11 cellular contexts compared by ENCODE assay signal in genomic region chr6:108714012-108714773, GRCh38.
A peak's percentile ranks its signal among the peaks of the same experiment; 100 is the strongest.
DNase-seq lines count a peak whose midpoint lies in the region; ATAC-seq, FAIRE-seq and TF ChIP-seq lines count a peak whose summit lies in the region.
"Had no signal": no experiment of that assay in that cellular context is flagged by ENCODE, and none has a peak within 500 bp of the region (broad histone marks: within the 10 kb centered on the region; RNA-seq: fewer than 3 reads in every experiment).

No MANE protein-coding gene starts in this region.

- ATAC-seq in Right ventricle myocardium inferior, result peak; percentile 80
- ATAC-seq in GM21737 (IDR thresholded peaks at IDR 0.05; ENCODE audit: unreplicated experiment), result no peak

- FAIRE-seq in bronchial epithelial cell (lab: Jason Lieb, UNC), result no peak
- FAIRE-seq: RCC 7860 had no signal

- H3K36me3 ChIP-seq in bronchial epithelial cell (ENCODE audit: control insufficient read depth, insufficient read depth, low read length), result no peaks in the 10 kb centered on the region
- H3K36me3 ChIP-seq: HAP-1 had no signal

- peaks cover 1% of the 10 kb centered on the region for H3K27me3 ChIP-seq in bronchial epithelial cell (ENCODE audit: control insufficient read depth, insufficient read depth, low read length)

- no peak overlapping the region for H3K4me3 ChIP-seq in bronchial epithelial cell (ENCODE audit: low read depth, low read length)
- H3K4me3 ChIP-seq: HAP-1 had no signal

- in situ Hi-C loops in ACHN (cut with HindIII; ENCODE audit: low pct_ligation_motif_present, low pct_unique_long_range_greater_than_20kb, low sequenced_read_pairs), result no loop called here

- DNase-seq in Right ventricle myocardium inferior (ENCODE audit: missing footprints) (no peak), cardiac septum (ENCODE audit: low spot score) (no peak), bronchial epithelial cell (ENCODE audit: low read depth) (peak; percentile 33), kidney tubule cell (ENCODE audit: low spot score) (peak; percentile 53), ACHN (no peak), RPMI8226 (no peak), head of caudate nucleus (no peak)
- DNase-seq: effector CD4-positive, alpha-beta T cell had no signal

- intact Hi-C loops in Right ventricle myocardium inferior (cut with DNase I), result no loop called here
- intact Hi-C loops in cardiac septum (cut with DNase I), result no loop called here
- intact Hi-C loops in head of caudate nucleus (cut with DNase I), result no loop called here

- no peak for TF ChIP-seq CTCF in bronchial epithelial cell (IDR thresholded peaks at IDR 0.05; ENCODE audit: insufficient read depth, low read length, severe bottlenecking)

Comparison
In these comparisons a context has a peak if more than half of its experiments do, and no peak if none do; other contexts are left out.
1. DNase-seq: peak in bronchial epithelial cell (single experiment) and kidney tubule cell (single experiment); none in Right ventricle myocardium inferior (single experiment), cardiac septum (single experiment), ACHN (single experiment), RPMI8226 (single experiment) and head of caudate nucleus (0 of 42).